In the genomic region with DNA sequence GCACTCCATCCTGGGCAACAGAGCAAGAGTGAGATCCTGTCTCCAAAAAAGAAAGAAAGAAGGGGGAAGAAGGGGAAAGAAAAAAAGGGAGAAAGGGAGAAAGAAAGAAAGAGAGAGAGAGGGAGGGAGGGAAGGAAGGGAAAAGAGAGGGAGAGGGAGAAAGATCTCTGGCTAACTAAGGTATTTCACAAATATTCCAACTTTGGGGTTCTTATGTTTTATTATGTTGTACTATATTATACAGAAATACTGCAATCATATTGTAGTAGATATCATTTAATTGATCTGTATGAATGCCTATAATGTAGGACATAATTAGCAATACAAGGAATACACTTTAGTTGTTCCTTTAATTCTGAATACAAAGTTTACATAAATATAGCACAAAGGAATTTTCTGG, we compare ENCODE assay signal across 1 cellular context.
TF ChIP-seq lines count a peak whose summit lies in the region.

No MANE protein-coding gene starts in this region.

TF ChIP-seq in HepG2, 621 proteins besides CTCF, POLR2A, EP300 and RAD21 (continued from another document):
- TF ChIP-seq POLR2AphosphoS5 (IDR thresholded peaks at IDR 0.05; ENCODE audit: low read depth, low read length), result no peak
- no peak for TF ChIP-seq ARNT2 (CRISPR knock-in tag; IDR thresholded peaks at IDR 0.05; ENCODE audit: low read depth)
- no peak for TF ChIP-seq GLI4 (CRISPR knock-in tag; IDR thresholded peaks at IDR 0.05; ENCODE audit: borderline replicate concordance)
- no peak for TF ChIP-seq ZBTB21 (CRISPR knock-in tag; IDR thresholded peaks at IDR 0.05)
